In the genomic region with DNA sequence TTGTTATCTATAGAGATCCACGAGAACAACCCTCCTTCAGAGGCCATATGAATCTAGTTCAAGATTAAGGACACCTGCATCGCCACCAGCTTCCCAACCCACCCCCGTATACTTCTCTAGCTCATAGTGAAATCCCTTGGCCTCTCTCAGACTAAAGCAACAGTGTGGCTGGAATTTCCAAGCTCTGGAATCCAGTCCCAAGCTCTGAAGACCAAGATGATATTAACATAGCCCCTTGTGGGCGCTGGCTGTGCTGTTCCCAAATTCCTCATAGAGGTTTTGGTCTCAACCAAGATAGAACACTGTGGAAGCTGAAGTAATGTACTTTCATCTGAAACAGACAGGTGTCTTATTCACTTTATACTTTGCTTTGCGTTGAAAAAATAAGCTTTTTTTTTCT, we compare ENCODE assay signal across 22 cellular contexts.
DNase-seq lines count a peak whose midpoint lies in the region; ATAC-seq, FAIRE-seq and TF ChIP-seq lines count a peak whose summit lies in the region.
"Had no signal": no experiment of that assay in that cellular context is flagged by ENCODE, and none has a peak within 500 bp of the region (broad histone marks: within the 10 kb centered on the region; RNA-seq: fewer than 3 reads in every experiment).

No MANE protein-coding gene starts in this region.

- H3K9me3 ChIP-seq in Loucy (ENCODE audit: insufficient read depth, low read depth, low read length) = no peaks in the 10 kb centered on the region
- no peaks in the 10 kb centered on the region for H3K9me3 ChIP-seq in H1 (ENCODE audit: insufficient read depth in 2 of 2, low read depth in 1 of 2, low read length in 1 of 2)
- H3K9me3 ChIP-seq: A549; BLaER1 treated with 17β-estradiol and CSF1 and Interleukin-3, amounts not matched to agents 10 nM and 100 nM; Caco-2 had no signal

- no peak overlapping the region for H3K9ac ChIP-seq in Loucy (ENCODE audit: low read depth, low read length, poor library complexity, severe bottlenecking)
- H3K9ac ChIP-seq in H1 (replicated peaks in 1 of 4; ENCODE audit: extremely low read depth in 1 of 4, low read depth in 3 of 4, low read length in 3 of 4) = no peak overlapping the region
- H3K9ac ChIP-seq: BLaER1 treated with 17β-estradiol and CSF1 and Interleukin-3, amounts not matched to agents 10 nM and 100 nM had no signal

- no peak overlapping the region for H3K4ac ChIP-seq in H1 (replicated peaks; ENCODE audit: insufficient read length, low read depth, low read length)

- no peak overlapping the region for H4K8ac ChIP-seq in H1 (ENCODE audit: extremely low read depth, insufficient read depth, low read length)

- peak; percentile 45 for ATAC-seq in GM23338
- ATAC-seq: A549; CD8-positive, alpha-beta T cell had no signal

- H3K4me2 ChIP-seq in GM23338 = no peak overlapping the region
- peak overlapping the region; percentile 4 for H3K4me2 ChIP-seq in Loucy (ENCODE audit: low read depth, low read length, poor library complexity, severe bottlenecking)
- H3K4me2 ChIP-seq in H1 (ENCODE audit: insufficient read depth in 1 of 2, low read depth in 2 of 2, low read length in 2 of 2) = no peak overlapping the region
- H3K4me2 ChIP-seq: A549; BLaER1 treated with 17β-estradiol and CSF1 and Interleukin-3, amounts not matched to agents 10 nM and 100 nM had no signal

- no peak overlapping the region for H2AFZ ChIP-seq in GM23338
- no peak overlapping the region for H2AFZ ChIP-seq in Loucy (ENCODE audit: low read length)
- H2AFZ ChIP-seq in H1 (ENCODE audit: low read length) = no peak overlapping the region

- no peak overlapping the region for H4K91ac ChIP-seq in H1 (replicated peaks; ENCODE audit: insufficient read length, low read length)

- no peaks in the 10 kb centered on the region for H3K27me3 ChIP-seq in GM23338 (ENCODE audit: insufficient read depth)
- no peaks in the 10 kb centered on the region for H3K27me3 ChIP-seq in Loucy (ENCODE audit: insufficient read depth, low read length, poor library complexity, severe bottlenecking)
- H3K27me3 ChIP-seq in H1 (replicated peaks in 1 of 4; ENCODE audit: control insufficient read depth in 3 of 4, extremely low read depth in 1 of 4, insufficient read depth in 3 of 4, low read length in 3 of 4) = no peaks in the 10 kb centered on the region
- H3K27me3 ChIP-seq: BLaER1 treated with 17β-estradiol and CSF1 and Interleukin-3, amounts not matched to agents 10 nM and 100 nM had no signal

- no peak overlapping the region for H3K14ac ChIP-seq in H1 (ENCODE audit: insufficient read length)

- no peaks in the 10 kb centered on the region for H3K79me2 ChIP-seq in GM23338 (replicated peaks; ENCODE audit: insufficient read depth)
- no peaks in the 10 kb centered on the region for H3K79me2 ChIP-seq in Loucy (ENCODE audit: insufficient read depth, low read length)
- H3K79me2 ChIP-seq in H1 (ENCODE audit: control insufficient read depth in 1 of 2, insufficient read depth in 2 of 2, low read length in 2 of 2) = no peaks in the 10 kb centered on the region

- no peak overlapping the region for H2AK5ac ChIP-seq in H1 (ENCODE audit: low read depth, low read length)

- H4K5ac ChIP-seq in H1 (ENCODE audit: insufficient read length, low read depth, low read length) = no peak overlapping the region

- no peak overlapping the region for H3K4me3 Mint-ChIP-seq in GM23338
- H3K4me3 Mint-ChIP-seq: B cell; CD4-positive, alpha-beta T cell; CD8-positive, alpha-beta T cell had no signal

- no peak overlapping the region for H2BK5ac ChIP-seq in H1 (ENCODE audit: low read depth, low read length)

- H3K4me3 ChIP-seq in GM23338 (no peak overlapping the region), Loucy (ENCODE audit: low read length, poor library complexity, severe bottlenecking) (no peak overlapping the region), H1 (ENCODE audit: extremely low read depth in 1 of 4, insufficient read depth in 2 of 4, low read depth in 3 of 4, low read length in 4 of 4) (no peak overlapping the region)
- H3K4me3 ChIP-seq: A549; BLaER1 treated with 17β-estradiol and CSF1 and Interleukin-3, amounts not matched to agents 10 nM and 100 nM had no signal

- H3K27ac Mint-ChIP-seq in GM23338 = no peak overlapping the region
- H3K27ac Mint-ChIP-seq: B cell; CD4-positive, alpha-beta T cell; CD8-positive, alpha-beta T cell had no signal

- peak; percentile 51 for DNase-seq in GM23338 (ENCODE audit: low spot score)
- DNase-seq in H1 (ENCODE audit: low read depth in 1 of 2, low spot score in 2 of 2) = no peak
- DNase-seq in stimulated activated CD4-positive, alpha-beta T cell treated with anti-CD3 and anti-CD28 coated beads, Interleukin-4, amount 100 ng/mL, for 1 hour = no peak
- DNase-seq in NCI-H345 treated with DMSO at 0.1 percent for 48 hours (lab: John Stamatoyannopoulos, UW; ENCODE audit: unreplicated experiment) = no peak
- DNase-seq in NCI-H82 (lab: John Stamatoyannopoulos, UW) = no peak
- DNase-seq: AML-193; Caco-2; Calu3; CD4-positive, alpha-beta T cell; CD8-positive, alpha-beta T cell; DMS79 treated with DMSO at 0.1 percent for 48 hours; GF-D8 had no signal

- no peak for TF ChIP-seq EP300 in H1 (IDR thresholded peaks at IDR 0.05; ENCODE audit: borderline replicate concordance in 1 of 2, low read depth in 2 of 2, low read length in 2 of 2)

- H3K23me2 ChIP-seq in H1 (ENCODE audit: low read depth, low read length) = no peaks in the 10 kb centered on the region

- H3K4me1 ChIP-seq in GM23338 (ENCODE audit: insufficient read depth) = no peaks in the 10 kb centered on the region
- no peaks in the 10 kb centered on the region for H3K4me1 ChIP-seq in Loucy (ENCODE audit: insufficient read depth, low read length, poor library complexity, severe bottlenecking)
- H3K4me1 ChIP-seq in H1 (replicated peaks in 1 of 4; ENCODE audit: control insufficient read depth in 3 of 4, insufficient read depth in 4 of 4, low read length in 3 of 4) = no peaks in the 10 kb centered on the region
- H3K4me1 ChIP-seq: A549, Caco-2 had no signal

- H3K4me1 Mint-ChIP-seq in GM23338 = peaks cover 2% of the 10 kb centered on the region

- H3K9me2 ChIP-seq in GM23338 (ENCODE audit: insufficient read depth) = no peaks in the 10 kb centered on the region
- H3K9me2 ChIP-seq in Loucy (replicated peaks; ENCODE audit: low read depth, low read length) = no peaks in the 10 kb centered on the region

- no peak for TF ChIP-seq POLR2A in H1 (IDR thresholded peaks at IDR 0.05; ENCODE audit: control extremely low read depth in 1 of 2, low read depth in 2 of 2, low read length in 2 of 2)

- no peaks in the 10 kb centered on the region for H3K79me1 ChIP-seq in H1 (ENCODE audit: low read depth, low read length)

- POLR2A ChIA-PET in H1 (lab: Charles Lee; ENCODE audit: partially characterized antibody) = interaction anchor here (1.0 kb wide), 1 partner anchor 26 kb away, joined by 4 read pairs; no protein-coding TSS in a partner anchor

- no peak overlapping the region for H3K56ac ChIP-seq in H1 (replicated peaks; ENCODE audit: insufficient read length, low read depth, low read length)

- no peak for FAIRE-seq in H1 (lab: Jason Lieb, UNC)
- FAIRE-seq: A549, D721Med, G401.6, GM12891, GM19239 had no signal

- no peak overlapping the region for H2BK120ac ChIP-seq in H1 (replicated peaks; ENCODE audit: low read depth, low read length)

- no peaks in the 10 kb centered on the region for H3K9me3 Mint-ChIP-seq in GM23338
- H3K9me3 Mint-ChIP-seq: CD4-positive, alpha-beta T cell; CD8-positive, alpha-beta T cell had no signal

- H3K36me3 Mint-ChIP-seq in GM23338 (ENCODE audit: low read depth) = no peaks in the 10 kb centered on the region
- H3K36me3 Mint-ChIP-seq: CD8-positive, alpha-beta T cell had no signal

- H3K27me3 Mint-ChIP-seq in GM23338 (ENCODE audit: insufficient read depth, low read depth, poor library complexity) = no peaks in the 10 kb centered on the region
- H3K27me3 Mint-ChIP-seq: B cell; CD4-positive, alpha-beta T cell had no signal

- no peak overlapping the region for H3K18ac ChIP-seq in H1 (ENCODE audit: extremely low read depth, low read length)

- H3K36me3 ChIP-seq in GM23338 (ENCODE audit: insufficient read depth) (no peaks in the 10 kb centered on the region), Loucy (ENCODE audit: insufficient read depth, low read length) (no peaks in the 10 kb centered on the region), H1 (ENCODE audit: control insufficient read depth in 2 of 4, insufficient read depth in 4 of 4, low read length in 3 of 4) (no peaks in the 10 kb centered on the region)
- H3K36me3 ChIP-seq: BLaER1 treated with 17β-estradiol and CSF1 and Interleukin-3, amounts not matched to agents 10 nM and 100 nM had no signal

- 0 out of 4 replicates have a peak, but pooled peaks of 1 of the 2 experiments have one; percentile 2 for TF ChIP-seq RAD21 in H1 (IDR thresholded peaks at IDR 0.05 in 1 of 2, conservative IDR thresholded peaks at IDR 0.05 in 1 of 2; ENCODE audit: low read depth in 2 of 2, low read length in 2 of 2)

- CTCF ChIA-PET in H1 (lab: Charles Lee; ENCODE audit: partially characterized antibody) = interaction anchor here (0.7 to 2.7 kb wide), 4 partner anchors 8 to 139 kb away, joined by 3 to 9 read pairs (median 5); a partner anchor contains a TSS

- H2BK20ac ChIP-seq in H1 (ENCODE audit: low read length) = no peak overlapping the region

- TF ChIP-seq CTCF in GM23338 (conservative IDR thresholded peaks at IDR 0.05; ENCODE audit: low read depth in 2 of 2) (no peak), Loucy (conservative IDR thresholded peaks at IDR 0.05; ENCODE audit: low read length) (no peak), H1 (IDR thresholded peaks at IDR 0.05; ENCODE audit: control extremely low read depth in 1 of 3, insufficient read depth in 1 of 3, low read depth in 1 of 3, low read length in 3 of 3) (no peak)

- H2BK12ac ChIP-seq in H1 (ENCODE audit: low read depth, low read length) = no peak overlapping the region

- 90% methylated on average over 5 of the region's 5 CpGs; no CpG with 5 or more reads in 1 of the 2 experiments for WGBS in H1 (ENCODE audit: extremely low coverage in 1 of 2, insufficient coverage in 1 of 2, insufficient read length in 1 of 2, insufficient replicate concordance in 2 of 2, low coverage in 1 of 2, low lambda C conversion rate in 2 of 2, missing lambda C conversion rate in 1 of 2), 2 experiments

- H3K27ac ChIP-seq in GM23338 (ENCODE audit: low read depth) = no peak overlapping the region
- H3K27ac ChIP-seq in H1 (ENCODE audit: low read depth, low read length) = no peak overlapping the region
- H3K27ac ChIP-seq: 22Rv1; A549; BLaER1 treated with 17β-estradiol and CSF1 and Interleukin-3, amounts not matched to agents 10 nM and 100 nM; C4-2B had no signal

- H4K20me1 ChIP-seq in GM23338 (replicated peaks; ENCODE audit: insufficient read depth) (no peaks in the 10 kb centered on the region), Loucy (ENCODE audit: insufficient read depth, low read length, poor library complexity, severe bottlenecking) (no peaks in the 10 kb centered on the region), H1 (replicated peaks in 1 of 2; ENCODE audit: control insufficient read depth in 1 of 2, insufficient read depth in 2 of 2, low read length in 2 of 2) (no peaks in the 10 kb centered on the region)
- H4K20me1 ChIP-seq: BLaER1 treated with 17β-estradiol and CSF1 and Interleukin-3, amounts not matched to agents 10 nM and 100 nM had no signal

- H3F3A ChIP-seq in GM23338 (replicated peaks; ENCODE audit: low read depth) (no peaks in the 10 kb centered on the region), Loucy (ENCODE audit: low read depth) (no peaks in the 10 kb centered on the region)

- H2BK15ac ChIP-seq in H1 (ENCODE audit: low read length) = no peak overlapping the region

- H3K23ac ChIP-seq in H1 (ENCODE audit: insufficient read length) = no peak overlapping the region
